Comparison of ENCODE assay signal across 29 cellular contexts in the genomic region with DNA sequence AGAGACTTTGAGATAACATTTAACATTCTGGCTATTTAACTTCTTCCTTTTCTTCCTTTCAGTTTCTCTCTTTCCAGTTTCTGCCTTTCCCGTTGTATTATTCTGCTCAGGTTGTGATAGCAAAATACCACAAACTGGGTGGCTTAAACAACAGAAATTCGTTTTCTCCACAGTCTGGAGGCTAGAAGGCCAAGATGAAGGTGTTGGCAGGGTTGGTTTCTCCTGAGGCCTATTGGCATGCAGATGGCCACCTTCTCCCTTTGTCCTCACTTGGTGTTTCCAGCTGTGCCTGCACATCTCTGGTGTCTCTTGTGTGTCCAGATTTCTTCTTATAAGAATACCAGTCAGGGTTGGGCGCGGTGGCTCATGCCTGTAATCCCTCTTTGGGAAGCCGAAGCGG.
"Had no signal": no experiment of that assay in that cellular context is flagged by ENCODE, and none has a peak within 500 bp of the region (broad histone marks: within the 10 kb centered on the region; RNA-seq: fewer than 3 reads in every experiment).

No MANE protein-coding gene starts in this region.

- H3K9me3 ChIP-seq: adrenal gland, body of pancreas, breast epithelium, SJCRH30 had no signal

- H3K27ac Mint-ChIP-seq: activated CD4-positive, alpha-beta T cell treated with anti-CD3 and anti-CD28 coated beads for 36 hours; activated CD4-positive, alpha-beta T cell treated with anti-CD3 and anti-CD28 coated beads, Interleukin-2, amount 10 ng/mL, durations not matched to agents 7 days and 5 days; activated CD8-positive, alpha-beta T cell treated with anti-CD3 and anti-CD28 coated beads, Interleukin-2, amount 10 ng/mL, durations not matched to agents 7 days and 5 days; activated naive CD4-positive, alpha-beta T cell treated with anti-CD3 and anti-CD28 coated beads for 36 hours; activated naive CD4-positive, alpha-beta T cell treated with anti-CD3 and anti-CD28 coated beads, Interleukin-2, amount 50 U/mL, for 72 hours; activated T-cell treated with anti-CD3 and anti-CD28 coated beads, Interleukin-2, amount 50 U/mL, for 24 hours; activated T-helper 1 cell treated with anti-CD3 and anti-CD28 coated beads, Interleukin-12 subunit alpha, Interleukin-12 subunit beta, Interleukin-2, Interleukin-4 antibody, amounts not matched to agents 30 ng/mL and 10 ng/mL and 1 ng/mL, durations not matched to agents 14 hours and 24 hours and 36 hours; T-helper 1 cell treated with Interleukin-12 subunit alpha and Interleukin-12 subunit beta and Interleukin-4 antibody, amounts not matched to agents 30 μg/mL and 1 μg/mL, for 36 hours; T-helper 2 cell treated with Interferon-gamma antibody and Interleukin-4, amounts not matched to agents 5 μg/mL and 100 μg/mL, for 36 hours had no signal

- DNase-seq: activated CD4-positive, alpha-beta T cell treated with anti-CD3 and anti-CD28 coated beads for 36 hours; activated CD4-positive, alpha-beta T cell treated with anti-CD3 and anti-CD28 coated beads, Interleukin-2, amount 10 ng/mL, durations not matched to agents 7 days and 5 days; activated CD4-positive, alpha-beta T cell treated with anti-CD3 and anti-CD28 coated beads, Interleukin-2, amount 50 U/mL, for 48 hours; activated CD8-positive, alpha-beta T cell treated with anti-CD3 and anti-CD28 coated beads, Interleukin-2, amount 10 ng/mL, durations not matched to agents 7 days and 5 days; activated gamma-delta T cell treated with Interleukin-2 at 50 U/mL for 16 hours; activated naive CD4-positive, alpha-beta T cell treated with anti-CD3 and anti-CD28 coated beads for 36 hours; activated T-cell treated with anti-CD3 and anti-CD28 coated beads, Interleukin-2, amount 50 U/mL, for 24 hours; adrenal gland; body of pancreas; MM.1S; MV-4-11; NCI-H1092; NCI-H1436 treated with DMSO at 0.1 percent for 48 hours; NCI-H1694 treated with DMSO at 0.1 percent for 48 hours; NCI-H2029; NCI-H2107; NCI-H2171; NCI-H510A; NCI-H526; NCI-H748 treated with DMSO at 0.1 percent for 48 hours; SHP77; SJCRH30 had no signal

- H3K4me3 ChIP-seq: adrenal gland, body of pancreas, breast epithelium, SJCRH30, SK-N-MC had no signal

- ATAC-seq: activated CD4-positive, alpha-beta T cell treated with anti-CD3 and anti-CD28 coated beads for 36 hours; activated CD4-positive, CD25-positive, alpha-beta regulatory T cell treated with anti-CD3 and anti-CD28 coated beads, Interleukin-2, amount 50 U/mL, for 24 hours; activated CD8-positive, alpha-beta T cell treated with anti-CD3 and anti-CD28 coated beads, Interleukin-2, amount 10 ng/mL, durations not matched to agents 7 days and 5 days; activated naive CD4-positive, alpha-beta T cell treated with anti-CD3 and anti-CD28 coated beads, Interleukin-2, amount 50 U/mL, for 72 hours; body of pancreas had no signal

- H3K4me3 Mint-ChIP-seq: activated CD4-positive, alpha-beta T cell treated with anti-CD3 and anti-CD28 coated beads for 36 hours; activated CD4-positive, alpha-beta T cell treated with anti-CD3 and anti-CD28 coated beads, Interleukin-2, amount 10 ng/mL, durations not matched to agents 7 days and 5 days; activated CD8-positive, alpha-beta T cell treated with anti-CD3 and anti-CD28 coated beads, Interleukin-2, amount 10 ng/mL, durations not matched to agents 7 days and 5 days; activated naive CD4-positive, alpha-beta T cell treated with anti-CD3 and anti-CD28 coated beads for 36 hours; activated T-cell treated with anti-CD3 and anti-CD28 coated beads, Interleukin-2, amount 50 U/mL, for 24 hours; activated T-helper 1 cell treated with anti-CD3 and anti-CD28 coated beads, Interleukin-12 subunit alpha, Interleukin-12 subunit beta, Interleukin-2, Interleukin-4 antibody, amounts not matched to agents 30 ng/mL and 10 ng/mL and 1 ng/mL, durations not matched to agents 14 hours and 24 hours and 36 hours; T-helper 1 cell treated with Interleukin-12 subunit alpha and Interleukin-12 subunit beta and Interleukin-4 antibody, amounts not matched to agents 30 μg/mL and 1 μg/mL, for 36 hours; T-helper 2 cell treated with Interferon-gamma antibody and Interleukin-4, amounts not matched to agents 5 μg/mL and 100 μg/mL, for 36 hours had no signal

- H3K27me3 Mint-ChIP-seq: activated T-cell treated with anti-CD3 and anti-CD28 coated beads, Interleukin-2, amount 50 U/mL, for 24 hours had no signal

- H3K27ac ChIP-seq: adrenal gland, body of pancreas, breast epithelium, SJCRH30, SK-N-MC had no signal

- H3K9me3 Mint-ChIP-seq: activated naive CD4-positive, alpha-beta T cell treated with anti-CD3 and anti-CD28 coated beads for 36 hours; activated naive CD4-positive, alpha-beta T cell treated with anti-CD3 and anti-CD28 coated beads, Interleukin-2, amount 50 U/mL, for 72 hours; activated T-cell treated with anti-CD3 and anti-CD28 coated beads, Interleukin-2, amount 50 U/mL, for 24 hours; activated T-helper 1 cell treated with anti-CD3 and anti-CD28 coated beads, Interleukin-12 subunit alpha, Interleukin-12 subunit beta, Interleukin-2, Interleukin-4 antibody, amounts not matched to agents 30 ng/mL and 10 ng/mL and 1 ng/mL, durations not matched to agents 14 hours and 24 hours and 36 hours; T-helper 1 cell treated with Interleukin-12 subunit alpha and Interleukin-12 subunit beta and Interleukin-4 antibody, amounts not matched to agents 30 μg/mL and 1 μg/mL, for 36 hours had no signal

- H3K36me3 ChIP-seq: adrenal gland, breast epithelium, SJCRH30 had no signal

- H3K36me3 Mint-ChIP-seq: activated naive CD4-positive, alpha-beta T cell treated with anti-CD3 and anti-CD28 coated beads, Interleukin-2, amount 50 U/mL, for 72 hours had no signal

- H3K27me3 ChIP-seq: adrenal gland, body of pancreas, breast epithelium, SJCRH30 had no signal
